In the genomic region with DNA sequence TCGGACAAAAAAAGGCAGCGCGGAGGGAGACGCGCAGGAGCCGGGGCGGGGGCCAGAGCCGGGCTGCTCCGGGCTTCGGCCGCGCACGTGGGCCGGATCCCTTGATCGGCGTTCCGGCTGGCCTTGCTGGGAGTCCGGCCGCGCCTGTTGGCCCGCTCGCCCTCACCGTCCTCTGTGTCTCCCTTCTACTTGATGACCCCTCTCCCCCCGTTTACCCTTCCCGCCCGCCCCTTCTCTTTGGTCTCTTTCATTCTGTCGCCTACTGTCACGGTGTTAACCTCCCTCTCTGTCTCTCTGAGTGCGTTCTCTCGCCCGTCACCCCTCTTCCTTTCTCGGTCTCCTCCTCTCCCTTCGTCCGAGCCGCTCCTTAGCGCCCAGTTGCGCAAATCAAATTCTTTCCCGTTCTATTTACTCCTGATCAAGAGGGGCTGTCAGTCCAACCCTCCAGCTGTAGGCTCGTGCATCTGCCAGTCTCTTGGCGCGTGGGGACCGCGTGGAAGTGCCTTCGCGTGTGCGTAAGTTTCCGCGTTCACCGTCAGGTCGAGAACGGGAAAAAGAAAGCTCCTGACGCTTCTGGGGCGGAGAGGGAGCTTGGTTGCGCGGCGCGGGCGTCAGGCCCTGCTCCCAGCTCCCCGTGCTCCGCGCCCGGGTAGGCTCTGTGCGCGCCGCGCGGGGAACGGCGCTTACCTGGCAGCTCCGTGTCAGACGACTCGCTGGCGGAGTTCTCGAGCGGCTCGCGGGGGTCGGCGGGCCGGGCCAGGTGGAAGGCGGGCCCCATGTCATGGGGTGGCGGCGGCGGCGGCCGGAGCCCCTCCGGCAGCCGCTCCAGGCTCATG, we compare ENCODE assay signal across 1 cellular context.
TF ChIP-seq lines count a peak whose summit lies in the region.

No MANE protein-coding gene starts in this region.

TF ChIP-seq in K562, 482 proteins besides CTCF, POLR2A, EP300 and RAD21 (continued from another document and continues in another):
- TF ChIP-seq ZBTB11 (CRISPR knock-in tag; IDR thresholded peaks at IDR 0.05): no peak
- peak; percentile 72 for TF ChIP-seq MGA (IDR thresholded peaks at IDR 0.05)
- TF ChIP-seq HNRNPLL (IDR thresholded peaks at IDR 0.05; ENCODE audit: low read depth, low read length, poor library complexity, severe bottlenecking): peak; percentile 16
- TF ChIP-seq, protein P1, sequence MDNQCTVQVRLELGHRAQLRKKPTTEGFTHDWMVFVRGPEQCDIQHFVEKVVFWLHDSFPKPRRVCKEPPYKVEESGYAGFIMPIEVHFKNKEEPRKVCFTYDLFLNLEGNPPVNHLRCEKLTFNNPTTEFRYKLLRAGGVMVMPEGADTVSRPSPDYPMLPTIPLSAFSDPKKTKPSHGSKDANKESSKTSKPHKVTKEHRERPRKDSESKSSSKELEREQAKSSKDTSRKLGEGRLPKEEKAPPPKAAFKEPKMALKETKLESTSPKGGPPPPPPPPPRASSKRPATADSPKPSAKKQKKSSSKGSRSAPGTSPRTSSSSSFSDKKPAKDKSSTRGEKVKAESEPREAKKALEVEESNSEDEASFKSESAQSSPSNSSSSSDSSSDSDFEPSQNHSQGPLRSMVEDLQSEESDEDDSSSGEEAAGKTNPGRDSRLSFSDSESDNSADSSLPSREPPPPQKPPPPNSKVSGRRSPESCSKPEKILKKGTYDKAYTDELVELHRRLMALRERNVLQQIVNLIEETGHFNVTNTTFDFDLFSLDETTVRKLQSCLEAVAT (IDR thresholded peaks at IDR 0.05): peak; percentile 36 to 71; a peak in 2 of 4 replicates
- TF ChIP-seq, protein P2, sequence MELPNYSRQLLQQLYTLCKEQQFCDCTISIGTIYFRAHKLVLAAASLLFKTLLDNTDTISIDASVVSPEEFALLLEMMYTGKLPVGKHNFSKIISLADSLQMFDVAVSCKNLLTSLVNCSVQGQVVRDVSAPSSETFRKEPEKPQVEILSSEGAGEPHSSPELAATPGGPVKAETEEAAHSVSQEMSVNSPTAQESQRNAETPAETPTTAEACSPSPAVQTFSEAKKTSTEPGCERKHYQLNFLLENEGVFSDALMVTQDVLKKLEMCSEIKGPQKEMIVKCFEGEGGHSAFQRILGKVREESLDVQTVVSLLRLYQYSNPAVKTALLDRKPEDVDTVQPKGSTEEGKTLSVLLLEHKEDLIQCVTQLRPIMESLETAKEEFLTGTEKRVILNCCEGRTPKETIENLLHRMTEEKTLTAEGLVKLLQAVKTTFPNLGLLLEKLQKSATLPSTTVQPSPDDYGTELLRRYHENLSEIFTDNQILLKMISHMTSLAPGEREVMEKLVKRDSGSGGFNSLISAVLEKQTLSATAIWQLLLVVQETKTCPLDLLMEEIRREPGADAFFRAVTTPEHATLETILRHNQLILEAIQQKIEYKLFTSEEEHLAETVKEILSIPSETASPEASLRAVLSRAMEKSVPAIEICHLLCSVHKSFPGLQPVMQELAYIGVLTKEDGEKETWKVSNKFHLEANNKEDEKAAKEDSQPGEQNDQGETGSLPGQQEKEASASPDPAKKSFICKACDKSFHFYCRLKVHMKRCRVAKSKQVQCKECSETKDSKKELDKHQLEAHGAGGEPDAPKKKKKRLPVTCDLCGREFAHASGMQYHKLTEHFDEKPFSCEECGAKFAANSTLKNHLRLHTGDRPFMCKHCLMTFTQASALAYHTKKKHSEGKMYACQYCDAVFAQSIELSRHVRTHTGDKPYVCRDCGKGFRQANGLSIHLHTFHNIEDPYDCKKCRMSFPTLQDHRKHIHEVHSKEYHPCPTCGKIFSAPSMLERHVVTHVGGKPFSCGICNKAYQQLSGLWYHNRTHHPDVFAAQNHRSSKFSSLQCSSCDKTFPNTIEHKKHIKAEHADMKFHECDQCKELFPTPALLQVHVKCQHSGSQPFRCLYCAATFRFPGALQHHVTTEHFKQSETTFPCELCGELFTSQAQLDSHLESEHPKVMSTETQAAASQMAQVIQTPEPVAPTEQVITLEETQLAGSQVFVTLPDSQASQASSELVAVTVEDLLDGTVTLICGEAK (IDR thresholded peaks at IDR 0.05): peak; percentile 38; the same call in 1 of the 2 replicates
- TF ChIP-seq, protein P2 (CRISPR knock-in tag; IDR thresholded peaks at IDR 0.05): no peak
- TF ChIP-seq PPARD (CRISPR knock-in tag; IDR thresholded peaks at IDR 0.05): no peak
- no peak for TF ChIP-seq BRCA1 (IDR thresholded peaks at IDR 0.05)
- 0 out of 2 replicates have a peak, but pooled peaks have one; percentile 25 for TF ChIP-seq BRCA1 (CRISPR knock-in tag; IDR thresholded peaks at IDR 0.05)
- no peak for TF ChIP-seq FOXP4 (CRISPR knock-in tag; IDR thresholded peaks at IDR 0.05; ENCODE audit: borderline replicate concordance)
- peak; percentile 13; the same call in 1 of the 2 replicates for TF ChIP-seq CC2D1A (IDR thresholded peaks at IDR 0.05)
- peak in 1 of 2 experiments; percentile 63; a peak in 1 of 4 replicates for TF ChIP-seq SIN3A (IDR thresholded peaks at IDR 0.05; ENCODE audit: borderline replicate concordance in 2 of 2, control insufficient read depth in 1 of 2, low read depth in 2 of 2, low read length in 2 of 2)
